In genomic region chr16:88811600-88811849, GRCh38 we compare ENCODE assay signal across 1 cellular context.
TF ChIP-seq lines count a peak whose summit lies in the region.

No MANE protein-coding gene starts in this region.

TF ChIP-seq in HepG2, 621 proteins besides CTCF, POLR2A, EP300 and RAD21 (continued from another document):
- TF ChIP-seq, protein P1, sequence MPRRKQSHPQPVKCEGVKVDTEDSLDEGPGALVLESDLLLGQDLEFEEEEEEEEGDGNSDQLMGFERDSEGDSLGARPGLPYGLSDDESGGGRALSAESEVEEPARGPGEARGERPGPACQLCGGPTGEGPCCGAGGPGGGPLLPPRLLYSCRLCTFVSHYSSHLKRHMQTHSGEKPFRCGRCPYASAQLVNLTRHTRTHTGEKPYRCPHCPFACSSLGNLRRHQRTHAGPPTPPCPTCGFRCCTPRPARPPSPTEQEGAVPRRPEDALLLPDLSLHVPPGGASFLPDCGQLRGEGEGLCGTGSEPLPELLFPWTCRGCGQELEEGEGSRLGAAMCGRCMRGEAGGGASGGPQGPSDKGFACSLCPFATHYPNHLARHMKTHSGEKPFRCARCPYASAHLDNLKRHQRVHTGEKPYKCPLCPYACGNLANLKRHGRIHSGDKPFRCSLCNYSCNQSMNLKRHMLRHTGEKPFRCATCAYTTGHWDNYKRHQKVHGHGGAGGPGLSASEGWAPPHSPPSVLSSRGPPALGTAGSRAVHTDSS (CRISPR knock-in tag; conservative IDR thresholded peaks at IDR 0.05): no peak
- TF ChIP-seq CREBL2 (CRISPR knock-in tag; IDR thresholded peaks at IDR 0.05; ENCODE audit: borderline replicate concordance) (peak; percentile 72; the same call in 1 of the 2 replicates), ZNF678 (CRISPR knock-in tag; IDR thresholded peaks at IDR 0.05) (peak; percentile 96; the same call in 1 of the 2 replicates), SMC3 (IDR thresholded peaks at IDR 0.05; ENCODE audit: low read length) (no peak), KDM3A (CRISPR knock-in tag; IDR thresholded peaks at IDR 0.05; ENCODE audit: low read depth) (peak; percentile 10; the same call in 1 of the 2 replicates), ZNF501 (CRISPR knock-in tag; IDR thresholded peaks at IDR 0.05) (peak; percentile 97), ZNF343 (CRISPR knock-in tag; IDR thresholded peaks at IDR 0.05) (0 out of 2 replicates have a peak, but pooled peaks have one; percentile 74), ZNF615 (CRISPR knock-in tag; IDR thresholded peaks at IDR 0.05; ENCODE audit: borderline replicate concordance) (peak; percentile 12; the same call in 1 of the 2 replicates), KLF6 (CRISPR knock-in tag; IDR thresholded peaks at IDR 0.05) (no peak; the same call in 1 of the 2 replicates), ZBTB8A (CRISPR knock-in tag; IDR thresholded peaks at IDR 0.05; ENCODE audit: borderline replicate concordance, low read depth) (peak; percentile 90), REPIN1 (CRISPR knock-in tag; IDR thresholded peaks at IDR 0.05; ENCODE audit: borderline replicate concordance, low read depth) (no peak; the same call in 1 of the 2 replicates), DMAP1 (CRISPR knock-in tag; IDR thresholded peaks at IDR 0.05) (peak; percentile 99; the same call in 1 of the 2 replicates), ARNT (IDR thresholded peaks at IDR 0.05) (no peak), BCL3 (CRISPR knock-in tag; IDR thresholded peaks at IDR 0.05) (peak; percentile 93; the same call in 1 of the 2 replicates), PCBP2 (optimal IDR thresholded peaks at IDR 0.05; ENCODE audit: low read depth, low read length, poor library complexity, severe bottlenecking) (no peak), MXD4 (CRISPR knock-in tag; IDR thresholded peaks at IDR 0.05) (no peak), SIX1 (CRISPR knock-in tag; IDR thresholded peaks at IDR 0.05; ENCODE audit: borderline replicate concordance) (no peak), ZNF740 (CRISPR knock-in tag; IDR thresholded peaks at IDR 0.05) (no peak)
- TF ChIP-seq, protein P2, sequence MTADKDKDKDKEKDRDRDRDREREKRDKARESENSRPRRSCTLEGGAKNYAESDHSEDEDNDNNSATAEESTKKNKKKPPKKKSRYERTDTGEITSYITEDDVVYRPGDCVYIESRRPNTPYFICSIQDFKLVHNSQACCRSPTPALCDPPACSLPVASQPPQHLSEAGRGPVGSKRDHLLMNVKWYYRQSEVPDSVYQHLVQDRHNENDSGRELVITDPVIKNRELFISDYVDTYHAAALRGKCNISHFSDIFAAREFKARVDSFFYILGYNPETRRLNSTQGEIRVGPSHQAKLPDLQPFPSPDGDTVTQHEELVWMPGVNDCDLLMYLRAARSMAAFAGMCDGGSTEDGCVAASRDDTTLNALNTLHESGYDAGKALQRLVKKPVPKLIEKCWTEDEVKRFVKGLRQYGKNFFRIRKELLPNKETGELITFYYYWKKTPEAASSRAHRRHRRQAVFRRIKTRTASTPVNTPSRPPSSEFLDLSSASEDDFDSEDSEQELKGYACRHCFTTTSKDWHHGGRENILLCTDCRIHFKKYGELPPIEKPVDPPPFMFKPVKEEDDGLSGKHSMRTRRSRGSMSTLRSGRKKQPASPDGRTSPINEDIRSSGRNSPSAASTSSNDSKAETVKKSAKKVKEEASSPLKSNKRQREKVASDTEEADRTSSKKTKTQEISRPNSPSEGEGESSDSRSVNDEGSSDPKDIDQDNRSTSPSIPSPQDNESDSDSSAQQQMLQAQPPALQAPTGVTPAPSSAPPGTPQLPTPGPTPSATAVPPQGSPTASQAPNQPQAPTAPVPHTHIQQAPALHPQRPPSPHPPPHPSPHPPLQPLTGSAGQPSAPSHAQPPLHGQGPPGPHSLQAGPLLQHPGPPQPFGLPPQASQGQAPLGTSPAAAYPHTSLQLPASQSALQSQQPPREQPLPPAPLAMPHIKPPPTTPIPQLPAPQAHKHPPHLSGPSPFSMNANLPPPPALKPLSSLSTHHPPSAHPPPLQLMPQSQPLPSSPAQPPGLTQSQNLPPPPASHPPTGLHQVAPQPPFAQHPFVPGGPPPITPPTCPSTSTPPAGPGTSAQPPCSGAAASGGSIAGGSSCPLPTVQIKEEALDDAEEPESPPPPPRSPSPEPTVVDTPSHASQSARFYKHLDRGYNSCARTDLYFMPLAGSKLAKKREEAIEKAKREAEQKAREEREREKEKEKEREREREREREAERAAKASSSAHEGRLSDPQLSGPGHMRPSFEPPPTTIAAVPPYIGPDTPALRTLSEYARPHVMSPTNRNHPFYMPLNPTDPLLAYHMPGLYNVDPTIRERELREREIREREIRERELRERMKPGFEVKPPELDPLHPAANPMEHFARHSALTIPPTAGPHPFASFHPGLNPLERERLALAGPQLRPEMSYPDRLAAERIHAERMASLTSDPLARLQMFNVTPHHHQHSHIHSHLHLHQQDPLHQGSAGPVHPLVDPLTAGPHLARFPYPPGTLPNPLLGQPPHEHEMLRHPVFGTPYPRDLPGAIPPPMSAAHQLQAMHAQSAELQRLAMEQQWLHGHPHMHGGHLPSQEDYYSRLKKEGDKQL (CRISPR knock-in tag; IDR thresholded peaks at IDR 0.05; ENCODE audit: low read depth): peak; percentile 54; the same call in 1 of the 2 replicates
